ENCODE assay signal across 33 cellular contexts in genomic region chr11:25272214-25272613, GRCh38.
"Had no signal": no experiment of that assay in that cellular context is flagged by ENCODE, and none has a peak within 500 bp of the region (broad histone marks: within the 10 kb centered on the region; RNA-seq: fewer than 3 reads in every experiment).

No MANE protein-coding gene starts in this region.

- H3K9me3 Mint-ChIP-seq: activated B cell treated with CpG ODN at 0.5 μM for 24 hours; activated naive CD8-positive, alpha-beta T cell treated with anti-CD3 and anti-CD28 coated beads, Interleukin-2, amount 50 U/mL, for 24 hours had no signal

- H3K27ac ChIP-seq: adrenal gland, body of pancreas, WERI-Rb-1 had no signal

- DNase-seq: activated B cell treated with CpG ODN at 0.5 μM for 24 hours; activated CD4-positive, alpha-beta T cell treated with anti-CD3 and anti-CD28 coated beads for 48 hours; activated CD4-positive, alpha-beta T cell treated with anti-CD3 and anti-CD28 coated beads, Interleukin-2, amount 50 U/mL, for 1 hour; activated CD4-positive, alpha-beta T cell treated with anti-CD3 and anti-CD28 coated beads, Interleukin-2, amount 50 U/mL, for 48 hours; activated CD8-positive, alpha-beta memory T cell treated with anti-CD3 and anti-CD28 coated beads, Interleukin-2, amount 10 ng/mL, durations not matched to agents 7 days and 5 days; activated CD8-positive, alpha-beta memory T cell treated with anti-CD3 and anti-CD28 coated beads, Interleukin-2, amount 50 U/mL, for 4 hours; activated CD8-positive, alpha-beta T cell treated with anti-CD3 and anti-CD28 coated beads, Interleukin-2, amount 10 ng/mL, durations not matched to agents 7 days and 5 days; activated effector memory CD4-positive, alpha-beta T cell treated with anti-CD3 and anti-CD28 coated beads, Interleukin-2, amount 50 U/mL, for 16 hours; activated naive CD4-positive, alpha-beta T cell treated with anti-CD3 and anti-CD28 coated beads for 36 hours; activated naive CD8-positive, alpha-beta T cell treated with anti-CD3 and anti-CD28 coated beads for 36 hours; activated naive CD8-positive, alpha-beta T cell treated with anti-CD3 and anti-CD28 coated beads, Interleukin-2, amount 50 U/mL, for 24 hours; activated T-cell treated with anti-CD3 and anti-CD28 coated beads, Interleukin-2, amount 50 U/mL, for 1 hour; activated T-cell treated with anti-CD3 and anti-CD28 coated beads, Interleukin-2, amount 50 U/mL, for 48 hours; adrenal gland; amygdala; aorta; body of pancreas; caudate nucleus; cortex of kidney; dermis blood vessel endothelial cell; effector CD4-positive, alpha-beta T cell; effector memory CD8-positive, alpha-beta T cell; foreskin fibroblast; T-helper 1 cell; T-helper 17 cell; T1000; WERI-Rb-1 had no signal

- ATAC-seq: activated CD4-positive, CD25-positive, alpha-beta regulatory T cell treated with anti-CD3 and anti-CD28 coated beads, Interleukin-2, amount 50 U/mL, for 24 hours; activated CD8-positive, alpha-beta memory T cell treated with anti-CD3 and anti-CD28 coated beads, Interleukin-2, amount 10 ng/mL, durations not matched to agents 7 days and 5 days; activated CD8-positive, alpha-beta T cell treated with anti-CD3 and anti-CD28 coated beads, Interleukin-2, amount 10 ng/mL, durations not matched to agents 7 days and 5 days; activated naive CD8-positive, alpha-beta T cell treated with anti-CD3 and anti-CD28 coated beads, Interleukin-2, amount 50 U/mL, for 24 hours; body of pancreas; effector memory CD8-positive, alpha-beta T cell; esophagus mucosa; T-helper 17 cell had no signal

- H3K36me3 Mint-ChIP-seq: activated CD8-positive, alpha-beta memory T cell treated with anti-CD3 and anti-CD28 coated beads, Interleukin-2, amount 10 ng/mL, durations not matched to agents 7 days and 5 days; activated naive CD4-positive, alpha-beta T cell treated with anti-CD3 and anti-CD28 coated beads, Interleukin-2, amount 50 U/mL, for 24 hours; activated naive CD8-positive, alpha-beta T cell treated with anti-CD3 and anti-CD28 coated beads for 36 hours had no signal

- H3K4me3 ChIP-seq: adrenal gland, body of pancreas had no signal

- H3K36me3 ChIP-seq: adrenal gland, WERI-Rb-1 had no signal

- H3K27ac Mint-ChIP-seq: activated B cell treated with CpG ODN at 0.5 μM for 24 hours; activated CD8-positive, alpha-beta memory T cell treated with anti-CD3 and anti-CD28 coated beads, Interleukin-2, amount 10 ng/mL, durations not matched to agents 7 days and 5 days; activated CD8-positive, alpha-beta T cell treated with anti-CD3 and anti-CD28 coated beads, Interleukin-2, amount 10 ng/mL, durations not matched to agents 7 days and 5 days; activated naive CD4-positive, alpha-beta T cell treated with anti-CD3 and anti-CD28 coated beads for 36 hours; activated naive CD4-positive, alpha-beta T cell treated with anti-CD3 and anti-CD28 coated beads, Interleukin-2, amount 50 U/mL, for 24 hours; activated naive CD8-positive, alpha-beta T cell treated with anti-CD3 and anti-CD28 coated beads for 36 hours; activated naive CD8-positive, alpha-beta T cell treated with anti-CD3 and anti-CD28 coated beads, Interleukin-2, amount 50 U/mL, for 24 hours; activated T-helper 1 cell treated with anti-CD3 and anti-CD28 coated beads, Interleukin-12 subunit alpha, Interleukin-12 subunit beta, Interleukin-2, Interleukin-4 antibody, amounts not matched to agents 30 ng/mL and 10 ng/mL and 1 ng/mL, durations not matched to agents 14 hours and 24 hours and 36 hours; activated T-helper 2 cell treated with anti-CD3 and anti-CD28 coated beads, Interferon-gamma antibody, Interleukin-2, Interleukin-4, amounts not matched to agents 10 μg/mL and 5 μg/mL and 100 μg/mL, durations not matched to agents 14 hours and 24 hours and 36 hours; effector memory CD8-positive, alpha-beta T cell; T-helper 17 cell; T-helper 2 cell treated with Interferon-gamma antibody and Interleukin-4, amounts not matched to agents 5 μg/mL and 100 μg/mL, for 36 hours had no signal

- H3K4me1 Mint-ChIP-seq: activated B cell treated with CpG ODN at 0.5 μM for 24 hours; activated CD8-positive, alpha-beta memory T cell treated with anti-CD3 and anti-CD28 coated beads, Interleukin-2, amount 10 ng/mL, durations not matched to agents 7 days and 5 days; activated naive CD4-positive, alpha-beta T cell treated with anti-CD3 and anti-CD28 coated beads, Interleukin-2, amount 50 U/mL, for 24 hours; activated naive CD8-positive, alpha-beta T cell treated with anti-CD3 and anti-CD28 coated beads for 36 hours; activated naive CD8-positive, alpha-beta T cell treated with anti-CD3 and anti-CD28 coated beads, Interleukin-2, amount 50 U/mL, for 24 hours; T-helper 17 cell had no signal

- H3K9me3 ChIP-seq: adrenal gland, body of pancreas had no signal

- H3K4me3 Mint-ChIP-seq: activated B cell treated with CpG ODN at 0.5 μM for 24 hours; activated CD8-positive, alpha-beta memory T cell treated with anti-CD3 and anti-CD28 coated beads, Interleukin-2, amount 10 ng/mL, durations not matched to agents 7 days and 5 days; activated CD8-positive, alpha-beta T cell treated with anti-CD3 and anti-CD28 coated beads, Interleukin-2, amount 10 ng/mL, durations not matched to agents 7 days and 5 days; activated naive CD4-positive, alpha-beta T cell treated with anti-CD3 and anti-CD28 coated beads for 36 hours; activated naive CD4-positive, alpha-beta T cell treated with anti-CD3 and anti-CD28 coated beads, Interleukin-2, amount 50 U/mL, for 24 hours; activated naive CD8-positive, alpha-beta T cell treated with anti-CD3 and anti-CD28 coated beads for 36 hours; activated naive CD8-positive, alpha-beta T cell treated with anti-CD3 and anti-CD28 coated beads, Interleukin-2, amount 50 U/mL, for 24 hours; activated T-helper 1 cell treated with anti-CD3 and anti-CD28 coated beads, Interleukin-12 subunit alpha, Interleukin-12 subunit beta, Interleukin-2, Interleukin-4 antibody, amounts not matched to agents 30 ng/mL and 10 ng/mL and 1 ng/mL, durations not matched to agents 14 hours and 24 hours and 36 hours; effector memory CD8-positive, alpha-beta T cell; T-helper 17 cell; T-helper 2 cell treated with Interferon-gamma antibody and Interleukin-4, amounts not matched to agents 5 μg/mL and 100 μg/mL, for 36 hours had no signal

- H3K4me1 ChIP-seq: adrenal gland, body of pancreas had no signal

- H3K27me3 Mint-ChIP-seq: activated B cell treated with CpG ODN at 0.5 μM for 24 hours; activated CD8-positive, alpha-beta memory T cell treated with anti-CD3 and anti-CD28 coated beads, Interleukin-2, amount 10 ng/mL, durations not matched to agents 7 days and 5 days; activated naive CD4-positive, alpha-beta T cell treated with anti-CD3 and anti-CD28 coated beads, Interleukin-2, amount 50 U/mL, for 24 hours; activated naive CD8-positive, alpha-beta T cell treated with anti-CD3 and anti-CD28 coated beads for 36 hours; activated naive CD8-positive, alpha-beta T cell treated with anti-CD3 and anti-CD28 coated beads, Interleukin-2, amount 50 U/mL, for 24 hours; effector memory CD8-positive, alpha-beta T cell; T-helper 17 cell had no signal

- H3K27me3 ChIP-seq: adrenal gland, body of pancreas had no signal
